ENCODE assay signal across 13 cellular contexts in genomic region chr6:18213439-18213838, GRCh38.
"Had no signal": no experiment of that assay in that cellular context is flagged by ENCODE, and none has a peak within 500 bp of the region (broad histone marks: within the 10 kb centered on the region; RNA-seq: fewer than 3 reads in every experiment).

No MANE protein-coding gene starts in this region.

- ATAC-seq: activated CD4-positive, alpha-beta T cell treated with anti-CD3 and anti-CD28 coated beads for 36 hours had no signal

- H3K9me3 Mint-ChIP-seq: neural crest cell had no signal

- H3K4me1 Mint-ChIP-seq: neural crest cell had no signal

- H3K27me3 ChIP-seq: adrenal gland, SJSA1, upper lobe of left lung had no signal

- H3K27ac ChIP-seq: adrenal gland, SJSA1, upper lobe of left lung, WERI-Rb-1 had no signal

- H3K4me1 ChIP-seq: adrenal gland, upper lobe of left lung had no signal

- H3K4me3 Mint-ChIP-seq: neural crest cell had no signal

- H3K4me3 ChIP-seq: adrenal gland, SJSA1, smooth muscle cell, upper lobe of left lung had no signal

- H3K9me3 ChIP-seq: adrenal gland, SJSA1, upper lobe of left lung had no signal

- DNase-seq: activated CD4-positive, alpha-beta T cell treated with anti-CD3 and anti-CD28 coated beads for 36 hours; activated naive CD4-positive, alpha-beta T cell; adrenal gland; hypothalamus; kidney glomerular epithelial cell; stimulated activated naive B cell treated with anti-CD40 and anti-IgM and Interleukin-4, amounts not matched to agents 10 μg/mL and 1 μg/mL and 100 μg/mL, for 72 hours; SW 1271; T1000; upper lobe of left lung; WERI-Rb-1 had no signal

- H3K27me3 Mint-ChIP-seq: activated CD4-positive, alpha-beta T cell treated with anti-CD3 and anti-CD28 coated beads for 36 hours; stimulated activated naive B cell treated with anti-CD40 and anti-IgM and Interleukin-4, amounts not matched to agents 10 μg/mL and 1 μg/mL and 100 μg/mL, for 72 hours had no signal

- H3K27ac Mint-ChIP-seq: activated CD4-positive, alpha-beta T cell treated with anti-CD3 and anti-CD28 coated beads for 36 hours; stimulated activated naive B cell treated with anti-CD40 and anti-IgM and Interleukin-4, amounts not matched to agents 10 μg/mL and 1 μg/mL and 100 μg/mL, for 72 hours had no signal
